ENCODE assay signal across 27 cellular contexts in genomic region chr6:149500085-149500484, GRCh38. TPM values are rescaled to one million over a fixed set of nuclear protein-coding genes. Genes with fewer than 3 reads are reported as not detected.
DNase-seq lines count a peak whose midpoint lies in the region; ATAC-seq and TF ChIP-seq lines count a peak whose summit lies in the region.
"Had no signal": no experiment of that assay in that cellular context is flagged by ENCODE, and none has a peak within 500 bp of the region (broad histone marks: within the 10 kb centered on the region; RNA-seq: fewer than 3 reads in every experiment).

No MANE protein-coding gene starts in this region.

- peaks cover 79% of the 10 kb centered on the region for H3K4me1 Mint-ChIP-seq in activated CD4-positive, alpha-beta T cell treated with anti-CD3 and anti-CD28 coated beads for 36 hours
- H3K4me1 Mint-ChIP-seq in CD4-positive, alpha-beta T cell (ENCODE audit: low read depth), result peaks cover 57% of the 10 kb centered on the region
- peaks cover 74% of the 10 kb centered on the region for H3K4me1 Mint-ChIP-seq in activated T-helper 1 cell treated with anti-CD3 and anti-CD28 coated beads, Interleukin-12 subunit alpha, Interleukin-12 subunit beta, Interleukin-2, Interleukin-4 antibody, amounts not matched to agents 30 ng/mL and 10 ng/mL and 1 ng/mL, durations not matched to agents 14 hours and 24 hours and 36 hours (ENCODE audit: low read depth)
- H3K4me1 Mint-ChIP-seq in naive thymus-derived CD4-positive, alpha-beta T cell, result peaks cover 16 to 62% (median 53%) of the 10 kb centered on the region in 7 donors

- no peaks in the 10 kb centered on the region for H3K27me3 ChIP-seq in CD4-positive, alpha-beta T cell (ENCODE audit: control insufficient read depth, insufficient read depth, low read length)
- no peaks in the 10 kb centered on the region for H3K27me3 ChIP-seq in naive thymus-derived CD4-positive, alpha-beta T cell (ENCODE audit: control insufficient read depth in 2 of 2, insufficient read depth in 2 of 2, low read length in 2 of 2)
- H3K27me3 ChIP-seq: gastroesophageal sphincter, hepatocyte, uterus had no signal

- no peak overlapping the region for H3K4me3 ChIP-seq in naive thymus-derived CD4-positive, alpha-beta T cell (ENCODE audit: low read length)
- H3K4me3 ChIP-seq: gastroesophageal sphincter, GM23338, hepatocyte, thoracic aorta, uterus had no signal

- peak; percentile 37 for ATAC-seq in activated CD4-positive, alpha-beta T cell treated with anti-CD3 and anti-CD28 coated beads for 36 hours
- ATAC-seq in CD4-positive, alpha-beta T cell (ENCODE audit: poor library complexity), result no peak
- no peak for ATAC-seq in naive thymus-derived CD4-positive, alpha-beta T cell
- ATAC-seq in GM21515 (IDR thresholded peaks at IDR 0.05; ENCODE audit: unreplicated experiment) (no peak), HG03139 (IDR thresholded peaks at IDR 0.05; ENCODE audit: unreplicated experiment) (no peak)
- ATAC-seq: gastroesophageal sphincter, GM23338 had no signal

- POLR2A ChIA-PET in activated CD4-positive, alpha-beta T cell treated with anti-CD3 and anti-CD28 coated beads for 36 hours (lab: Charles Lee), result interaction anchor here (0.8 to 1.2 kb wide), 2 partner anchors 11 to 15 kb away, joined by 3 read pairs; partner anchors contain the start of gene ZC3H12D
- POLR2A ChIA-PET in CD4-positive, alpha-beta T cell (lab: Charles Lee), result no interaction called here
- POLR2A ChIA-PET in naive thymus-derived CD4-positive, alpha-beta T cell (lab: Charles Lee), result no interaction called here

- intact Hi-C loops in activated CD4-positive, alpha-beta T cell treated with anti-CD3 and anti-CD28 coated beads for 36 hours (cut with DNase I, micrococcal nuclease), result loop anchor here in 1 of 2 experiments (10.0 kb wide), 1 partner anchor 285 kb away; no protein-coding TSS in a partner anchor
- intact Hi-C loops in CD4-positive, alpha-beta T cell (cut with DNase I, micrococcal nuclease), result no loop called here
- intact Hi-C loops in activated T-helper 1 cell treated with anti-CD3 and anti-CD28 coated beads, Interleukin-12 subunit alpha, Interleukin-12 subunit beta, Interleukin-2, Interleukin-4 antibody, amounts not matched to agents 30 ng/mL and 10 ng/mL and 1 ng/mL, durations not matched to agents 14 hours and 24 hours and 36 hours (cut with micrococcal nuclease), result no loop called here
- intact Hi-C loops in naive thymus-derived CD4-positive, alpha-beta T cell (cut with micrococcal nuclease), result loop anchor here in 1 of 2 donors (2.0 kb wide), 1 partner anchor 15 kb away; the partner anchor contains the start of gene ZC3H12D

- H3K27me3 Mint-ChIP-seq in activated CD4-positive, alpha-beta T cell treated with anti-CD3 and anti-CD28 coated beads for 36 hours, result no peaks in the 10 kb centered on the region
- no peaks in the 10 kb centered on the region for H3K27me3 Mint-ChIP-seq in CD4-positive, alpha-beta T cell
- no peaks in the 10 kb centered on the region for H3K27me3 Mint-ChIP-seq in activated T-helper 1 cell treated with anti-CD3 and anti-CD28 coated beads, Interleukin-12 subunit alpha, Interleukin-12 subunit beta, Interleukin-2, Interleukin-4 antibody, amounts not matched to agents 30 ng/mL and 10 ng/mL and 1 ng/mL, durations not matched to agents 14 hours and 24 hours and 36 hours (ENCODE audit: insufficient read depth)
- no peaks in the 10 kb centered on the region for H3K27me3 Mint-ChIP-seq in naive thymus-derived CD4-positive, alpha-beta T cell
- H3K27me3 Mint-ChIP-seq: central memory CD8-positive, alpha-beta T cell; progenitor cell of endocrine pancreas had no signal

- peaks cover 6 to 26% of the 10 kb centered on the region in 2 donors for H3K4me1 ChIP-seq in naive thymus-derived CD4-positive, alpha-beta T cell (ENCODE audit: control insufficient read depth in 2 of 2, insufficient read depth in 2 of 2, low read length in 2 of 2)
- H3K4me1 ChIP-seq: uterus had no signal

- DNase-seq in activated CD4-positive, alpha-beta T cell treated with anti-CD3 and anti-CD28 coated beads for 36 hours, result no peak
- no peak for DNase-seq in activated CD4-positive, alpha-beta T cell treated with anti-CD3 and anti-CD28 coated beads, Interleukin-2, amount 50 U/mL, for 4 hours
- DNase-seq in CD4-positive, alpha-beta T cell, result no peak
- DNase-seq in activated T-helper 1 cell treated with anti-CD3 and anti-CD28 coated beads, Interleukin-12 subunit alpha, Interleukin-12 subunit beta, Interleukin-2, Interleukin-4 antibody, amounts not matched to agents 30 ng/mL and 10 ng/mL and 1 ng/mL, durations not matched to agents 14 hours and 24 hours and 36 hours (ENCODE audit: low spot score), result no peak
- no peak for DNase-seq in naive thymus-derived CD4-positive, alpha-beta T cell
- DNase-seq in NCI-H1694 treated with DMSO at 0.1 percent for 48 hours (lab: John Stamatoyannopoulos, UW), result no peak
- DNase-seq: activated T-cell treated with anti-CD3 and anti-CD28 coated beads, Interleukin-2, amount 50 U/mL, for 4 hours; dermis blood vessel endothelial cell; mesendoderm; MV-4-11; NCI-H1436 treated with DMSO at 0.1 percent for 48 hours; NK-92 treated with Interleukin-12 subunit alpha and Interleukin-12 subunit beta, amount 100 ng/mL, for 24 hours; Right ventricle myocardium superior; stimulated activated CD4-positive, alpha-beta T cell treated with anti-CD3 and anti-CD28 coated beads, Interleukin-4, amount 100 ng/mL, for 4 hours; stimulated activated naive CD4-positive, alpha-beta T cell; T-helper 9 cell; uterus; WERI-Rb-1 had no signal

- H3K36me3 Mint-ChIP-seq in activated CD4-positive, alpha-beta T cell treated with anti-CD3 and anti-CD28 coated beads for 36 hours (ENCODE audit: low read depth), result peaks cover 29% of the 10 kb centered on the region
- peaks cover 47% of the 10 kb centered on the region for H3K36me3 Mint-ChIP-seq in CD4-positive, alpha-beta T cell (ENCODE audit: low read depth)
- H3K36me3 Mint-ChIP-seq in activated T-helper 1 cell treated with anti-CD3 and anti-CD28 coated beads, Interleukin-12 subunit alpha, Interleukin-12 subunit beta, Interleukin-2, Interleukin-4 antibody, amounts not matched to agents 30 ng/mL and 10 ng/mL and 1 ng/mL, durations not matched to agents 14 hours and 24 hours and 36 hours (ENCODE audit: low read depth), result peaks cover 22% of the 10 kb centered on the region
- peaks cover 4 to 21% (median 20%) of the 10 kb centered on the region in 5 donors for H3K36me3 Mint-ChIP-seq in naive thymus-derived CD4-positive, alpha-beta T cell

- TF ChIP-seq CTCF in CD4-positive, alpha-beta T cell (IDR thresholded peaks at IDR 0.05), result no peak

- H3K27ac Mint-ChIP-seq in activated CD4-positive, alpha-beta T cell treated with anti-CD3 and anti-CD28 coated beads for 36 hours, result peak overlapping the region; percentile 82
- peak overlapping the region; percentile 23 for H3K27ac Mint-ChIP-seq in CD4-positive, alpha-beta T cell
- peak overlapping the region; percentile 4 for H3K27ac Mint-ChIP-seq in activated T-helper 1 cell treated with anti-CD3 and anti-CD28 coated beads, Interleukin-12 subunit alpha, Interleukin-12 subunit beta, Interleukin-2, Interleukin-4 antibody, amounts not matched to agents 30 ng/mL and 10 ng/mL and 1 ng/mL, durations not matched to agents 14 hours and 24 hours and 36 hours
- peak overlapping the region; percentile 18 to 100 (median 75) for H3K27ac Mint-ChIP-seq in naive thymus-derived CD4-positive, alpha-beta T cell
- H3K27ac Mint-ChIP-seq: GM23338, progenitor cell of endocrine pancreas had no signal

- no peak overlapping the region for H3K4me3 Mint-ChIP-seq in activated CD4-positive, alpha-beta T cell treated with anti-CD3 and anti-CD28 coated beads for 36 hours
- H3K4me3 Mint-ChIP-seq in CD4-positive, alpha-beta T cell, result no peak overlapping the region
- no peak overlapping the region for H3K4me3 Mint-ChIP-seq in activated T-helper 1 cell treated with anti-CD3 and anti-CD28 coated beads, Interleukin-12 subunit alpha, Interleukin-12 subunit beta, Interleukin-2, Interleukin-4 antibody, amounts not matched to agents 30 ng/mL and 10 ng/mL and 1 ng/mL, durations not matched to agents 14 hours and 24 hours and 36 hours
- no peak overlapping the region for H3K4me3 Mint-ChIP-seq in naive thymus-derived CD4-positive, alpha-beta T cell
- H3K4me3 Mint-ChIP-seq: activated T-cell treated with anti-CD3 and anti-CD28 coated beads, Interleukin-2, amount 50 U/mL, for 4 hours; central memory CD8-positive, alpha-beta T cell; GM23338 had no signal

- no peaks in the 10 kb centered on the region for H3K9me3 Mint-ChIP-seq in activated CD4-positive, alpha-beta T cell treated with anti-CD3 and anti-CD28 coated beads for 36 hours (ENCODE audit: low read depth)
- H3K9me3 Mint-ChIP-seq in CD4-positive, alpha-beta T cell, result no peaks in the 10 kb centered on the region
- peaks cover 3% of the 10 kb centered on the region for H3K9me3 Mint-ChIP-seq in activated T-helper 1 cell treated with anti-CD3 and anti-CD28 coated beads, Interleukin-12 subunit alpha, Interleukin-12 subunit beta, Interleukin-2, Interleukin-4 antibody, amounts not matched to agents 30 ng/mL and 10 ng/mL and 1 ng/mL, durations not matched to agents 14 hours and 24 hours and 36 hours
- H3K9me3 Mint-ChIP-seq in naive thymus-derived CD4-positive, alpha-beta T cell, result no peaks in the 10 kb centered on the region
- H3K9me3 Mint-ChIP-seq: activated T-cell treated with anti-CD3 and anti-CD28 coated beads, Interleukin-2, amount 50 U/mL, for 4 hours; central memory CD8-positive, alpha-beta T cell; GM23338 had no signal

- peaks cover 0 to 4% (median 0%) of the 10 kb centered on the region in 3 experiments for H3K36me3 ChIP-seq in naive thymus-derived CD4-positive, alpha-beta T cell (ENCODE audit: control insufficient read depth in 2 of 3, insufficient read depth in 3 of 3, low read length in 3 of 3)
- H3K36me3 ChIP-seq: thoracic aorta, uterus, WERI-Rb-1 had no signal

- H3K27ac ChIP-seq in CD4-positive, alpha-beta T cell (ENCODE audit: low read depth, low read length), result no peak overlapping the region
- H3K27ac ChIP-seq in naive thymus-derived CD4-positive, alpha-beta T cell (ENCODE audit: low read depth, low read length), result peak overlapping the region; percentile 10
- H3K27ac ChIP-seq: gastroesophageal sphincter, hepatocyte, thoracic aorta, uterus, WERI-Rb-1 had no signal

- CTCF ChIA-PET in activated CD4-positive, alpha-beta T cell treated with anti-CD3 and anti-CD28 coated beads for 36 hours (lab: Charles Lee), result interaction anchor here (0.8 to 1.9 kb wide), 3 partner anchors 13 to 17 kb away, joined by 3 to 10 read pairs (median 3); no protein-coding TSS in a partner anchor
- CTCF ChIA-PET in CD4-positive, alpha-beta T cell (lab: Charles Lee), result interaction anchor here (1.1 to 1.3 kb wide), 2 partner anchors 15 to 17 kb away, joined by 4 read pairs; partner anchors contain the start of gene ZC3H12D
- CTCF ChIA-PET in naive thymus-derived CD4-positive, alpha-beta T cell (lab: Charles Lee), result interaction anchor here (0.6 kb wide), 1 partner anchor 464 kb away, joined by 3 read pairs; no protein-coding TSS in a partner anchor

- H3K9me3 ChIP-seq in CD4-positive, alpha-beta T cell (ENCODE audit: control insufficient read depth, low read length), result no peaks in the 10 kb centered on the region
- no peaks in the 10 kb centered on the region for H3K9me3 ChIP-seq in naive thymus-derived CD4-positive, alpha-beta T cell (ENCODE audit: control insufficient read depth in 2 of 3, low read length in 3 of 3)
- H3K9me3 ChIP-seq: gastroesophageal sphincter, thoracic aorta, uterus had no signal

RNA-seq across cellular contexts. Expression of gene ZC3H12D, which starts 15.3 kb away (rescaled TPM):
- total RNA-seq in activated CD4-positive, alpha-beta T cell treated with anti-CD3 and anti-CD28 coated beads for 36 hours, result 10 to 100 TPM; 72.2 to 89.9 TPM
- total RNA-seq in CD4-positive, alpha-beta T cell, result 10 to 100 TPM; 70.2 to 71.0 TPM
- 94.7 and 96.7 TPM in 2 replicates for total RNA-seq in activated T-helper 1 cell treated with anti-CD3 and anti-CD28 coated beads, Interleukin-12 subunit alpha, Interleukin-12 subunit beta, Interleukin-2, Interleukin-4 antibody, amounts not matched to agents 30 ng/mL and 10 ng/mL and 1 ng/mL, durations not matched to agents 14 hours and 24 hours and 36 hours
- total RNA-seq in naive thymus-derived CD4-positive, alpha-beta T cell, result 10 to 100 TPM; 30.1 to 85.6 (median 74.1) TPM
- polyA plus RNA-seq in naive thymus-derived CD4-positive, alpha-beta T cell, result 1 to 10 TPM; 1.8 to 2.3 TPM
- total RNA-seq: LHCN-M2 had no signal
- polyA plus RNA-seq: GM23338 had no signal

RNA-seq across cellular contexts. Expression of gene PPIL4, which starts 45.8 kb away (rescaled TPM):
- total RNA-seq in activated CD4-positive, alpha-beta T cell treated with anti-CD3 and anti-CD28 coated beads for 36 hours, result 10 to 100 TPM; 22.6 to 26.8 TPM
- 10 to 100 TPM; 51.8 to 53.5 TPM for total RNA-seq in CD4-positive, alpha-beta T cell
- 25.0 and 26.1 TPM in 2 replicates for total RNA-seq in activated T-helper 1 cell treated with anti-CD3 and anti-CD28 coated beads, Interleukin-12 subunit alpha, Interleukin-12 subunit beta, Interleukin-2, Interleukin-4 antibody, amounts not matched to agents 30 ng/mL and 10 ng/mL and 1 ng/mL, durations not matched to agents 14 hours and 24 hours and 36 hours
- 10 to 100 TPM; 21.0 to 42.9 (median 35.7) TPM for total RNA-seq in naive thymus-derived CD4-positive, alpha-beta T cell
- 10 to 100 TPM; 15.3 to 16.3 TPM for polyA plus RNA-seq in naive thymus-derived CD4-positive, alpha-beta T cell

Comparison
In these comparisons a context has a peak if more than half of its experiments do, and no peak if none do; other contexts are left out.
1. H3K27ac Mint-ChIP-seq: peak in every context shown above with its lines; median percentile 82 in activated CD4-positive, alpha-beta T cell treated with anti-CD3 and anti-CD28 coated beads for 36 hours; 75 in naive thymus-derived CD4-positive, alpha-beta T cell; 23 in CD4-positive, alpha-beta T cell; 4 in activated T-helper 1 cell treated with anti-CD3 and anti-CD28 coated beads, Interleukin-12 subunit alpha, Interleukin-12 subunit beta, Interleukin-2, Interleukin-4 antibody, amounts not matched to agents 30 ng/mL and 10 ng/mL and 1 ng/mL, durations not matched to agents 14 hours and 24 hours and 36 hours.